8 cellular contexts compared by ENCODE assay signal in the genomic region with DNA sequence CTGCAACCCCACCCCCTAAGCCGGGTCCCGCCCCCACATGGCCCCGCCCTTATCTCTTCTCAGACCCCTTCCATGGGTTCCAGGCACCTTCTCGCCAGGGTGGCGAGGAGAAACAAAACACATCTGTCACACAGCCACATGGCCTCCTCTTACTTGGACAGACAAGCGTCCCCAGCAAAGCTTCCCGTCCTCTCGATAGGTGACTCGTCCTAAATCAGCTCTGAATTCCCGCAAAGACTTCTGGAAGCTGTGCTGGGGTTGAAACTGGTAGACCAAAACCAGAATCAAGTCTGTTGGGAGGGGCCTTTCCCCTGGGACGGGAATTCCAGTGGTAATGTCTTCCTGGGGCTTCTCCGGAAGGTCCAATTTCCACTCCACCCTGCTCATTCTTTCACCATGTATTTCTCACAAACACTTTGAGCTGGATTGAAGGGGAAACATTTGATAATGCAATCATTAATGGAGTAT. TPM values are rescaled to one million over a fixed set of nuclear protein-coding genes. Genes with fewer than 3 reads are reported as not detected.
DNase-seq lines count a peak whose midpoint lies in the region; ATAC-seq, FAIRE-seq and TF ChIP-seq lines count a peak whose summit lies in the region.

No MANE protein-coding gene starts in this region.

- POLR2A ChIA-PET in AG04449 (lab: Yijun Ruan, JAX) (interaction anchor here (0.6 kb wide), 1 partner anchor 144 kb away, joined by 4 read pairs; no protein-coding TSS in a partner anchor), HepG2 (lab: Yijun Ruan, JAX) (no interaction called here)

- no TSS peak for BruUV-seq in HepG2 (replicated peaks; lab: Mats Ljungman, UMichigan)

- no peak for TF ChIP-seq RAD21 in HepG2 (CRISPR knock-in tag; IDR thresholded peaks at IDR 0.05)

- no peak for TF ChIP-seq EP300 in HepG2 (IDR thresholded peaks at IDR 0.05; ENCODE audit: low read depth in 2 of 2, low read length in 2 of 2)
- TF ChIP-seq EP300 in HepG2 (CRISPR knock-in tag; IDR thresholded peaks at IDR 0.05; ENCODE audit: borderline replicate concordance) = no peak

- no peaks in the 10 kb centered on the region; a peak in 1 of 5 replicates for H3K27me3 ChIP-seq in HepG2 (ENCODE audit: control insufficient read depth in 1 of 2, insufficient read depth in 2 of 2, low read length in 2 of 2)
- H3K27me3 ChIP-seq in thoracic aorta (replicated peaks; ENCODE audit: insufficient read depth) = no peaks in the 10 kb centered on the region

- TF ChIP-seq CTCF in AG04449 (IDR thresholded peaks at IDR 0.05; ENCODE audit: insufficient read depth, low read length, missing control alignments) = no peak
- TF ChIP-seq CTCF in HFF-Myc (IDR thresholded peaks at IDR 0.05; ENCODE audit: low read depth, low read length, missing control alignments) = no peak
- TF ChIP-seq CTCF in astrocyte of the cerebellum (IDR thresholded peaks at IDR 0.05; ENCODE audit: low read depth, low read length, missing control alignments) = no peak
- TF ChIP-seq CTCF in HepG2 (CRISPR knock-in tag; IDR thresholded peaks at IDR 0.05) = no peak; the same call in 1 of the 2 replicates
- TF ChIP-seq CTCF in thoracic aorta (IDR thresholded peaks at IDR 0.05) = no peak

- H2AFZ ChIP-seq in HepG2 (ENCODE audit: low read length) = peak overlapping the region; percentile 75

- in situ Hi-C loops in astrocyte of the cerebellum (cut with HindIII; ENCODE audit: low sequenced_read_pairs) = no loop called here
- in situ Hi-C loops in HepG2 (cut with HindIII; ENCODE audit: extremely low pct_ligation_motif_present, low pct_unique_long_range_greater_than_20kb) = no loop called here

- intact Hi-C loops in HepG2 (cut with micrococcal nuclease; ENCODE audit: unreplicated experiment) = loop anchor here (5.0 kb wide), 1 partner anchor 109 kb away; no protein-coding TSS in a partner anchor

- H3K4me3 ChIP-seq in AG04449 (ENCODE audit: low read depth, low read length) (peak overlapping the region; percentile 59), HFF-Myc (replicated peaks; ENCODE audit: low read depth, low read length) (peak overlapping the region; percentile 42), astrocyte of the cerebellum (ENCODE audit: low read depth, low read length) (peak overlapping the region; percentile 74), HepG2 (replicated peaks in 1 of 3; ENCODE audit: insufficient read depth in 1 of 3, low read depth in 2 of 3, low read length in 3 of 3) (peak overlapping the region; percentile 46 to 62 (median 54)), thoracic aorta (peak overlapping the region; percentile 94)

- peaks cover 0 to 2% of the 10 kb centered on the region in 2 experiments; a peak in 2 of 5 replicates for H3K36me3 ChIP-seq in HepG2 (replicated peaks in 1 of 2; ENCODE audit: control insufficient read depth in 1 of 2, insufficient read depth in 2 of 2, low read length in 2 of 2)
- H3K36me3 ChIP-seq in thoracic aorta = no peaks in the 10 kb centered on the region

- no peak for TF ChIP-seq POLR2A in HepG2 (IDR thresholded peaks at IDR 0.05; ENCODE audit: insufficient read depth in 1 of 2, low read depth in 2 of 2, low read length in 2 of 2)

- H3K4me1 ChIP-seq in HepG2 (ENCODE audit: insufficient read depth, low read length) (peaks cover 47% of the 10 kb centered on the region), thoracic aorta (ENCODE audit: control insufficient read depth in 1 of 2, low read depth in 2 of 2) (peaks cover 12 to 31% of the 10 kb centered on the region in 2 donors)

- H3K9me3 ChIP-seq in HepG2 (ENCODE audit: low read length) = no peaks in the 10 kb centered on the region
- H3K9me3 ChIP-seq in thoracic aorta = no peaks in the 10 kb centered on the region

- CTCF ChIA-PET in AG04449 (lab: Yijun Ruan, JAX) (interaction anchor here (1.1 to 1.6 kb wide), 4 partner anchors 9 to 14 kb away, joined by 3 to 4 read pairs (median 3); no protein-coding TSS in a partner anchor), HepG2 (lab: Yijun Ruan, JAX; ENCODE audit: low intra/inter-chr PET ratio, low total read pairs) (no interaction called here)

- ATAC-seq in HepG2 (no peak), thoracic aorta (ENCODE audit: insufficient number of reproducible peaks, low FRiP score, low read depth) (no peak)

- DNase-seq in AG04449 (ENCODE audit: low read depth, low spot score) = no peak
- DNase-seq in HFF-Myc (ENCODE audit: extremely low read depth, low read depth) = peak; percentile 52
- peak; percentile 41 for DNase-seq in astrocyte of the cerebellum (ENCODE audit: low read depth)
- no peak for DNase-seq in HepG2 (ENCODE audit: low spot score)
- DNase-seq in thoracic aorta (ENCODE audit: low spot score) = no peak
- DNase-seq in germinal center (ENCODE audit: low spot score) = no peak
- DNase-seq in UCSD-AML1 (lab: John Stamatoyannopoulos, UW; ENCODE audit: unreplicated experiment) = no peak
- no peak for DNase-seq in NCI-H146 treated with DMSO at 0.1 percent for 48 hours (lab: John Stamatoyannopoulos, UW; ENCODE audit: unreplicated experiment)

- FAIRE-seq in HepG2 (lab: Jason Lieb, UNC) = no peak

- peaks cover 40% of the 10 kb centered on the region for H3K79me2 ChIP-seq in HepG2 (ENCODE audit: insufficient read depth, low read length)

- WGBS in HepG2 (ENCODE audit: low lambda C conversion rate) = 8% methylated on average over 7 of the region's 12 CpGs

- H4K20me1 ChIP-seq in HepG2 (ENCODE audit: insufficient read depth, low read length) = peaks cover 3% of the 10 kb centered on the region; the same call in 1 of the 2 replicates

- peak overlapping the region; percentile 63 for H3K9ac ChIP-seq in HepG2 (ENCODE audit: insufficient read depth, low read depth, low read length)

- H3K27ac ChIP-seq in HepG2 (ENCODE audit: extremely low read length, insufficient read depth, low read length) (peak overlapping the region; percentile 65), thoracic aorta (peak overlapping the region; percentile 72 to 98)

- peak overlapping the region; percentile 87 for H3K4me2 ChIP-seq in HepG2 (ENCODE audit: low read depth, low read length)

TF ChIP-seq in HepG2, 621 proteins besides CTCF, POLR2A, EP300 and RAD21 (continues in another document):
- TF ChIP-seq GLI4 (CRISPR knock-in tag; IDR thresholded peaks at IDR 0.05; ENCODE audit: borderline replicate concordance) (no peak), ZSCAN31 (CRISPR knock-in tag; IDR thresholded peaks at IDR 0.05; ENCODE audit: low read depth) (0 out of 2 replicates have a peak, but pooled peaks have one; percentile 10), ZFP41 (CRISPR knock-in tag; IDR thresholded peaks at IDR 0.05; ENCODE audit: borderline replicate concordance) (no peak), KDM2A (CRISPR knock-in tag; IDR thresholded peaks at IDR 0.05; ENCODE audit: borderline replicate concordance, low read depth) (peak; percentile 15; the same call in 1 of the 2 replicates), SOX6 (IDR thresholded peaks at IDR 0.05) (no peak), SOX6 (CRISPR knock-in tag; IDR thresholded peaks at IDR 0.05) (peak; percentile 19; the same call in 1 of the 2 replicates), POLR2AphosphoS5 (IDR thresholded peaks at IDR 0.05; ENCODE audit: low read depth, low read length) (peak; percentile 43; the same call in 1 of the 2 replicates), ARNT2 (CRISPR knock-in tag; IDR thresholded peaks at IDR 0.05; ENCODE audit: low read depth) (0 out of 2 replicates have a peak, but pooled peaks have one; percentile 10), ZNF564 (CRISPR knock-in tag; IDR thresholded peaks at IDR 0.05) (0 out of 2 replicates have a peak, but pooled peaks have one; percentile 9), MYC (CRISPR knock-in tag; IDR thresholded peaks at IDR 0.05; ENCODE audit: borderline replicate concordance) (peak; percentile 27; the same call in 1 of the 2 replicates), SALL1 (CRISPR knock-in tag; IDR thresholded peaks at IDR 0.05) (0 out of 2 replicates have a peak, but pooled peaks have one; percentile 2), SP5 (CRISPR knock-in tag; IDR thresholded peaks at IDR 0.05; ENCODE audit: borderline replicate concordance, low read depth) (0 out of 2 replicates have a peak, but pooled peaks have one; percentile 2), POLR2G (IDR thresholded peaks at IDR 0.05; ENCODE audit: low read depth, low read length) (0 out of 2 replicates have a peak, but pooled peaks have one; percentile 31)
- TF ChIP-seq, protein P1, sequence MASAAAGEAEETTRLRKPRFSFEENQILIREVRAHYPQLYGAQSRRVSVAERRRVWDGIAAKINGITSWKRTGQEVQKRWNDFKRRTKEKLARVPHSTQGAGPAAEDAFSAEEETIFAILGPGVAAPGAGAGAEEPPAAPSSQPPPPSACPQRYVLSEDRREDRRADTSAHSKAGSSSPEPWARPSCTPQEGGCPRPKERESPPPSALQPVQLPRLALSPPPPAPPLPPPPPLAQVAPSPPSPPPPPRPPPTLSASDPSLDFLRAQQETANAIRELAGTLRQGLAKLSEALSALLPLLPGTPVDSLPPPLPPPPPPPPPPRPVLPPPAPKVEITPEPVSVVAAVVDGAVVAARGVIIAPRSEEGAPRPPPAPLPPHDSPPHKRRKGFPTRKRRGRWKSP (CRISPR knock-in tag; IDR thresholded peaks at IDR 0.05) = 0 out of 2 replicates have a peak, but pooled peaks have one; percentile 6

RNA-seq across cellular contexts. Expression of gene CTNNAL1, which starts 0.4 kb away (rescaled TPM):
- total RNA-seq in HepG2 (2016; rRNA removed; fragmentation: Illumina TruSeq; extraction: Trizol) = 162 and 227 TPM in 2 replicates
- total RNA-seq in HepG2 (2016; cell fraction: cytosol; rRNA removed; fragmentation: Illumina TruSeq; extraction: Trizol; ENCODE audit: low read depth) = 53.8 and 56.6 TPM in 2 replicates
- total RNA-seq in HepG2 (2016; cell fraction: insoluble cytoplasmic fraction; rRNA removed; fragmentation: Illumina TruSeq; extraction: Trizol) = 167 and 237 TPM in 2 replicates
- 106 and 117 TPM in 2 replicates for total RNA-seq in HepG2 (2016; cell fraction: membrane; rRNA removed; fragmentation: Illumina TruSeq; extraction: Trizol)
- 61.8 and 66.6 TPM in 2 replicates for total RNA-seq in HepG2 (2016; cell fraction: nucleus; rRNA removed; fragmentation: Illumina TruSeq; extraction: Trizol)
- 19.9 and 32.0 TPM in 2 replicates for polyA plus RNA-seq in HepG2 (2011; rRNA removed)
- polyA plus RNA-seq in HepG2 (2011; cell fraction: cytosol; rRNA removed) = 14.6 and 17.1 TPM in 2 replicates
- polyA plus RNA-seq in HepG2 (2011; cell fraction: nucleus; rRNA removed) = 5.7 and 8.6 TPM in 2 replicates
- 37.5 and 38.0 TPM in 2 replicates for polyA plus RNA-seq in HepG2 (2012)
- polyA plus RNA-seq in HepG2 (2016; cell fraction: cytosol; fragmentation: Illumina TruSeq; extraction: Trizol; ENCODE audit: low read depth) = 41.8 and 48.7 TPM in 2 replicates
- 146 and 166 TPM in 2 replicates for polyA plus RNA-seq in HepG2 (2016; cell fraction: insoluble cytoplasmic fraction; fragmentation: Illumina TruSeq; extraction: Trizol; ENCODE audit: low read depth)
- polyA plus RNA-seq in HepG2 (2016; cell fraction: membrane; fragmentation: Illumina TruSeq; extraction: Trizol; ENCODE audit: low read depth) = 62.0 and 63.7 TPM in 2 replicates
- polyA plus RNA-seq in HepG2 (2016; cell fraction: nucleus; fragmentation: Illumina TruSeq; extraction: Trizol; ENCODE audit: insufficient read depth, low read depth) = 65.5 and 72.3 TPM in 2 replicates
- polyA minus RNA-seq in HepG2 (2011; rRNA and poly(A)+ RNA removed; ENCODE audit: low replicate concordance) = 6.1 and 7.3 TPM in 2 replicates
- 19.1 and 19.5 TPM in 2 replicates for polyA minus RNA-seq in HepG2 (2011; cell fraction: cytosol; rRNA and poly(A)+ RNA removed)
- polyA minus RNA-seq in HepG2 (2011; cell fraction: nucleus; rRNA and poly(A)+ RNA removed) = 20.9 and 21.8 TPM in 2 replicates
- 10 to 100 TPM; 41.8 to 45.0 TPM for total RNA-seq in thoracic aorta

Comparison
In these comparisons a context has a peak if more than half of its experiments do, and no peak if none do; other contexts are left out.
1. DNase-seq: peak in HFF-Myc (single experiment) and astrocyte of the cerebellum (single experiment); none in AG04449 (single experiment), HepG2 (single experiment), thoracic aorta (single experiment), germinal center (single experiment), UCSD-AML1 (single experiment) and NCI-H146 treated with DMSO at 0.1 percent for 48 hours (single experiment).
2. H3K4me3 ChIP-seq: peak in every context shown above with its lines; median percentile 94 in thoracic aorta; 74 in astrocyte of the cerebellum; 59 in AG04449; 54 in HepG2; 42 in HFF-Myc.